Comparison of ENCODE assay signal across 16 cellular contexts in genomic region chrX:47186096-47186740, GRCh38.
"Had no signal": no experiment of that assay in that cellular context is flagged by ENCODE, and none has a peak within 500 bp of the region (broad histone marks: within the 10 kb centered on the region; RNA-seq: fewer than 3 reads in every experiment).

No MANE protein-coding gene starts in this region.

- H3K4me1 ChIP-seq: ascending aorta, uterus had no signal

- H3K4me3 Mint-ChIP-seq: stimulated activated naive CD8-positive, alpha-beta T cell treated with anti-CD3 and anti-CD28 coated beads, Interleukin-15, Interleukin-2, amounts not matched to agents 100 ng/mL and 50 ng/mL, for 24 hours had no signal

- H3K4me3 ChIP-seq: ascending aorta, esophagus muscularis mucosa, gastroesophageal sphincter, heart left ventricle, transverse colon, uterus had no signal

- H3K9me3 ChIP-seq: ascending aorta, esophagus muscularis mucosa, gastroesophageal sphincter, heart left ventricle, transverse colon, uterus had no signal

- H3K27ac ChIP-seq: ascending aorta, esophagus muscularis mucosa, gastroesophageal sphincter, heart left ventricle, transverse colon, uterus, WERI-Rb-1 had no signal

- H3K27me3 Mint-ChIP-seq: naive thymus-derived CD8-positive, alpha-beta T cell; stimulated activated naive CD8-positive, alpha-beta T cell treated with anti-CD3 and anti-CD28 coated beads, Interleukin-15, Interleukin-2, amounts not matched to agents 100 ng/mL and 50 ng/mL, for 24 hours had no signal

- H3K27me3 ChIP-seq: ascending aorta, esophagus muscularis mucosa, gastroesophageal sphincter, transverse colon, uterus had no signal

- DNase-seq: activated CD4-positive, alpha-beta T cell treated with anti-CD3 and anti-CD28 coated beads for 1 hour; activated CD4-positive, alpha-beta T cell treated with anti-CD3 and anti-CD28 coated beads, Interleukin-2, amount 50 U/mL, for 48 hours; activated naive CD4-positive, alpha-beta T cell treated with Interleukin-2 at 50 U/mL for 16 hours; activated T-cell treated with anti-CD3 and anti-CD28 coated beads for 4 hours; effector CD4-positive, alpha-beta T cell; naive thymus-derived CD8-positive, alpha-beta T cell; occipital lobe; T-helper 2 cell; transverse colon; uterus; WERI-Rb-1 had no signal

- H3K9me3 Mint-ChIP-seq: naive thymus-derived CD8-positive, alpha-beta T cell; stimulated activated naive CD8-positive, alpha-beta T cell treated with anti-CD3 and anti-CD28 coated beads, Interleukin-15, Interleukin-2, amounts not matched to agents 100 ng/mL and 50 ng/mL, for 24 hours had no signal

- ATAC-seq: gastroesophageal sphincter; naive thymus-derived CD8-positive, alpha-beta T cell had no signal

- H3K36me3 ChIP-seq: uterus had no signal
